In genomic region chr3:134797080-134797801, GRCh38 we compare ENCODE assay signal across 1 cellular context.
TF ChIP-seq lines count a peak whose summit lies in the region.

No MANE protein-coding gene starts in this region.

TF ChIP-seq in HepG2, 621 proteins besides CTCF, POLR2A, EP300 and RAD21:
- TF ChIP-seq ZNF615 (CRISPR knock-in tag; IDR thresholded peaks at IDR 0.05; ENCODE audit: borderline replicate concordance) (no peak), GABPB1 (CRISPR knock-in tag; IDR thresholded peaks at IDR 0.05) (no peak), GLI4 (CRISPR knock-in tag; IDR thresholded peaks at IDR 0.05; ENCODE audit: borderline replicate concordance) (no peak), NCOA1 (CRISPR knock-in tag; IDR thresholded peaks at IDR 0.05) (no peak), KAT2B (IDR thresholded peaks at IDR 0.05; ENCODE audit: borderline replicate concordance, low read depth, low read length) (no peak), ZUFSP (CRISPR knock-in tag; IDR thresholded peaks at IDR 0.05; ENCODE audit: borderline replicate concordance) (no peak), ZBTB14 (CRISPR knock-in tag; IDR thresholded peaks at IDR 0.05) (no peak), PAF1 (CRISPR knock-in tag; IDR thresholded peaks at IDR 0.05) (no peak), NKX3-1 (CRISPR knock-in tag; IDR thresholded peaks at IDR 0.05) (no peak), ZNF703 (CRISPR knock-in tag; IDR thresholded peaks at IDR 0.05; ENCODE audit: borderline replicate concordance) (no peak), HOXA5 (CRISPR knock-in tag; IDR thresholded peaks at IDR 0.05) (no peak), PLSCR1 (CRISPR knock-in tag; IDR thresholded peaks at IDR 0.05; ENCODE audit: borderline replicate concordance) (no peak)
TF ChIP-seq in HepG2: peak in this region for 0.
